Comparison of ENCODE assay signal across 19 cellular contexts in the genomic region with DNA sequence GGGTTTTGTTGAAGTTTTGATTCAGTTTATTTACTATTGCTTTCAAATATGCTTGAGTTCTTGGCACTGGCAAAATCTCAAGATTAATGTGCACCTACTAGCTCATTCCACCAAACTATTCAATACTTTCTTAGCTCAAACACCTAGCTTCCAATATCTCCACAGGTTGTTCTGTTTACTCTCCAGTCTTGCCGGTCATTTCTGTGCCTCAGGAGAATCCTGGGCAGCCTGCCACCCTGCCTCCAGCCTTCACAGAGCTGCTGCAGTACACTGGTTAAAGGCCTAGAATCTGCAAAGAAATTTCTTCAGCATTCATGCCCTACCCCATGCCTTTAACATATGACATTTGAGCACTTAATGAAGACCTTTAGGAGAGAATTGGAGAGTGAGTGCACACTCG.
A peak's percentile ranks its signal among the peaks of the same experiment; 100 is the strongest.
DNase-seq lines count a peak whose midpoint lies in the region; ATAC-seq and TF ChIP-seq lines count a peak whose summit lies in the region.
"Had no signal": no experiment of that assay in that cellular context is flagged by ENCODE, and none has a peak within 500 bp of the region (broad histone marks: within the 10 kb centered on the region; RNA-seq: fewer than 3 reads in every experiment).

No MANE protein-coding gene starts in this region.

- H3K27me3 ChIP-seq in parathyroid adenoma (ENCODE audit: control insufficient read depth, insufficient read depth, low read length), result no peaks in the 10 kb centered on the region
- H3K27me3 ChIP-seq: Peyer's patch had no signal

- no peak overlapping the region for H3K4me3 ChIP-seq in parathyroid adenoma (ENCODE audit: low read depth, low read length)
- H3K4me3 ChIP-seq: Peyer's patch had no signal

- DNase-seq in NCI-H2227 (lab: John Stamatoyannopoulos, UW; ENCODE audit: unreplicated experiment) (peak; percentile 6), NCI-H2227 treated with DMSO at 0.1 percent for 48 hours (lab: John Stamatoyannopoulos, UW) (no peak), NCI-H69 (lab: John Stamatoyannopoulos, UW) (peak; percentile 66), cerebellar cortex (ENCODE audit: low spot score) (peak; percentile 3), NOMO-1 treated with DMSO at 0.1 percent for 48 hours (lab: John Stamatoyannopoulos, UW; ENCODE audit: unreplicated experiment) (no peak)
- DNase-seq: 8988T; CD4-positive, alpha-beta memory T cell; GF-D8; GOT3; IMR-90; Kasumi-1; NCI-H1417; NCI-H187 treated with DMSO at 0.1 percent for 48 hours; NCI-H446; Peyer's patch; SIG-M5 had no signal

- ATAC-seq in HG03159 (IDR thresholded peaks at IDR 0.05; ENCODE audit: unreplicated experiment) (no peak), SK-N-SH treated with all-trans-retinoic acid at 6 μM for 48 hours (no peak)

- no peaks in the 10 kb centered on the region for H3K9me3 ChIP-seq in parathyroid adenoma (ENCODE audit: control insufficient read depth, low read length)
- H3K9me3 ChIP-seq: Peyer's patch had no signal

- no peak for TF ChIP-seq CTCF in parathyroid adenoma (IDR thresholded peaks at IDR 0.05)

- H3K9ac ChIP-seq in parathyroid adenoma, result no peak overlapping the region

- H3K79me2 ChIP-seq in parathyroid adenoma, result no peaks in the 10 kb centered on the region

- H3K4me2 ChIP-seq in parathyroid adenoma (ENCODE audit: low read length), result no peak overlapping the region

- H3K27ac ChIP-seq in parathyroid adenoma, result no peak overlapping the region
- H3K27ac ChIP-seq: Peyer's patch had no signal

- H3K36me3 ChIP-seq in parathyroid adenoma (ENCODE audit: control insufficient read depth, insufficient read depth, low read length), result no peaks in the 10 kb centered on the region
- H3K36me3 ChIP-seq: Peyer's patch had no signal

- no peaks in the 10 kb centered on the region for H3K4me1 ChIP-seq in parathyroid adenoma
- H3K4me1 ChIP-seq: Peyer's patch had no signal

- peak overlapping the region; percentile 69 for H2AFZ ChIP-seq in parathyroid adenoma

TF ChIP-seq in SK-N-SH treated with all-trans-retinoic acid at 6 μM for 48 hours, 23 proteins besides CTCF, POLR2A, EP300 and RAD21:
- TF ChIP-seq ESRRG (CRISPR knock-in tag; IDR thresholded peaks at IDR 0.05) (no peak), ZNF565 (CRISPR knock-in tag; conservative IDR thresholded peaks at IDR 0.05; ENCODE audit: low read depth) (no peak), ZNF70 (CRISPR knock-in tag; IDR thresholded peaks at IDR 0.05) (no peak), ZNF8 (CRISPR knock-in tag; IDR thresholded peaks at IDR 0.05) (no peak), ARNTL (CRISPR knock-in tag; IDR thresholded peaks at IDR 0.05; ENCODE audit: borderline replicate concordance, low read depth) (no peak), CSDC2 (CRISPR knock-in tag; IDR thresholded peaks at IDR 0.05) (no peak), SNAI2 (CRISPR knock-in tag; IDR thresholded peaks at IDR 0.05) (no peak), TOX (CRISPR knock-in tag; IDR thresholded peaks at IDR 0.05; ENCODE audit: borderline replicate concordance) (no peak)
- TF ChIP-seq, protein P1, sequence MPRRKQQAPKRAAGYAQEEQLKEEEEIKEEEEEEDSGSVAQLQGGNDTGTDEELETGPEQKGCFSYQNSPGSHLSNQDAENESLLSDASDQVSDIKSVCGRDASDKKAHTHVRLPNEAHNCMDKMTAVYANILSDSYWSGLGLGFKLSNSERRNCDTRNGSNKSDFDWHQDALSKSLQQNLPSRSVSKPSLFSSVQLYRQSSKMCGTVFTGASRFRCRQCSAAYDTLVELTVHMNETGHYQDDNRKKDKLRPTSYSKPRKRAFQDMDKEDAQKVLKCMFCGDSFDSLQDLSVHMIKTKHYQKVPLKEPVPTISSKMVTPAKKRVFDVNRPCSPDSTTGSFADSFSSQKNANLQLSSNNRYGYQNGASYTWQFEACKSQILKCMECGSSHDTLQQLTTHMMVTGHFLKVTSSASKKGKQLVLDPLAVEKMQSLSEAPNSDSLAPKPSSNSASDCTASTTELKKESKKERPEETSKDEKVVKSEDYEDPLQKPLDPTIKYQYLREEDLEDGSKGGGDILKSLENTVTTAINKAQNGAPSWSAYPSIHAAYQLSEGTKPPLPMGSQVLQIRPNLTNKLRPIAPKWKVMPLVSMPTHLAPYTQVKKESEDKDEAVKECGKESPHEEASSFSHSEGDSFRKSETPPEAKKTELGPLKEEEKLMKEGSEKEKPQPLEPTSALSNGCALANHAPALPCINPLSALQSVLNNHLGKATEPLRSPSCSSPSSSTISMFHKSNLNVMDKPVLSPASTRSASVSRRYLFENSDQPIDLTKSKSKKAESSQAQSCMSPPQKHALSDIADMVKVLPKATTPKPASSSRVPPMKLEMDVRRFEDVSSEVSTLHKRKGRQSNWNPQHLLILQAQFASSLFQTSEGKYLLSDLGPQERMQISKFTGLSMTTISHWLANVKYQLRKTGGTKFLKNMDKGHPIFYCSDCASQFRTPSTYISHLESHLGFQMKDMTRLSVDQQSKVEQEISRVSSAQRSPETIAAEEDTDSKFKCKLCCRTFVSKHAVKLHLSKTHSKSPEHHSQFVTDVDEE (CRISPR knock-in tag; IDR thresholded peaks at IDR 0.05), result no peak
- TF ChIP-seq, protein P2, sequence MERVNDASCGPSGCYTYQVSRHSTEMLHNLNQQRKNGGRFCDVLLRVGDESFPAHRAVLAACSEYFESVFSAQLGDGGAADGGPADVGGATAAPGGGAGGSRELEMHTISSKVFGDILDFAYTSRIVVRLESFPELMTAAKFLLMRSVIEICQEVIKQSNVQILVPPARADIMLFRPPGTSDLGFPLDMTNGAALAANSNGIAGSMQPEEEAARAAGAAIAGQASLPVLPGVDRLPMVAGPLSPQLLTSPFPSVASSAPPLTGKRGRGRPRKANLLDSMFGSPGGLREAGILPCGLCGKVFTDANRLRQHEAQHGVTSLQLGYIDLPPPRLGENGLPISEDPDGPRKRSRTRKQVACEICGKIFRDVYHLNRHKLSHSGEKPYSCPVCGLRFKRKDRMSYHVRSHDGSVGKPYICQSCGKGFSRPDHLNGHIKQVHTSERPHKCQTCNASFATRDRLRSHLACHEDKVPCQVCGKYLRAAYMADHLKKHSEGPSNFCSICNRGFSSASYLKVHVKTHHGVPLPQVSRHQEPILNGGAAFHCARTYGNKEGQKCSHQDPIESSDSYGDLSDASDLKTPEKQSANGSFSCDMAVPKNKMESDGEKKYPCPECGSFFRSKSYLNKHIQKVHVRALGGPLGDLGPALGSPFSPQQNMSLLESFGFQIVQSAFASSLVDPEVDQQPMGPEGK (CRISPR knock-in tag; IDR thresholded peaks at IDR 0.05; ENCODE audit: borderline replicate concordance), result no peak

Comparison
In these comparisons a context has a peak if more than half of its experiments do, and no peak if none do; other contexts are left out.
1. DNase-seq: peak in NCI-H2227 (single experiment), NCI-H69 (single experiment) and cerebellar cortex (single experiment); none in NCI-H2227 treated with DMSO at 0.1 percent for 48 hours (single experiment) and NOMO-1 treated with DMSO at 0.1 percent for 48 hours (single experiment).